Comparison of ENCODE assay signal across 13 cellular contexts in the genomic region with DNA sequence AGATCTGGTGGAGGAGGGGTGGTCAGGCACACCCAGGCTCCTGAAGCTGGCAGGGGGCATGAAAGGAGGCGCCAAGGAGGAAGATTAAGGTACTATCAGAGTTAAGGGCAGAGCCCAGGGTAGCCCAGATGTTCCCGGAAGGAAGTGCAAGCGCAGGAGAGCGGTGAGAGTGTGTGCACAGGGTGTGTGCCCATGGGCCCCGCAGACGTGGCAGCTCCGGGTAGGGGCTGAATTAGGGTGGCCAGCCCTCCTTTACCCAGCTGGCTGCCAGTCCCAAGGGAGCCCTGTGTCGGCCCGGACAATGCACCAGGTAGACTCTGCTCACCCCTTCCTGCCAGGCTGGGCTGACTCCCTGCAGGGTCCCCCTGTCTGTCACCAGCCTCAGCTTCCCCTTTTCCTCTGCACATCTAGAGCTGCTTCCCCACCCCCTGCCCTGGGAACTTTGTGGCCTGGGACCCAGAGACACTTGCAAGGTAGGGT. TPM values are rescaled to one million over a fixed set of nuclear protein-coding genes. Genes with fewer than 3 reads are reported as not detected.
A peak's percentile ranks its signal among the peaks of the same experiment; 100 is the strongest.
DNase-seq lines count a peak whose midpoint lies in the region; ATAC-seq and TF ChIP-seq lines count a peak whose summit lies in the region.
"Had no signal": no experiment of that assay in that cellular context is flagged by ENCODE, and none has a peak within 500 bp of the region (broad histone marks: within the 10 kb centered on the region; RNA-seq: fewer than 3 reads in every experiment).

Gene SMIM33 (plus strand): TSS at position 184 of the 480 bp plus-strand sequence. CDS start 118 bp downstream, at position 302.

- no peaks in the 10 kb centered on the region for H3K9me3 ChIP-seq in hepatocyte (ENCODE audit: low read depth)
- H3K9me3 ChIP-seq: esophagus muscularis mucosa had no signal

- POLR2A ChIA-PET in activated CD4-positive, alpha-beta memory T cell treated with anti-CD3 and anti-CD28 coated beads, Interleukin-2, amount 10 ng/mL, durations not matched to agents 7 days and 5 days (lab: Charles Lee) = interaction anchor here (0.9 to 5.8 kb wide), 19 partner anchors 8 to 174 kb away, joined by 3 to 63 read pairs (median 5); partner anchors contain the start of genes DNAJC18 and STING1
- POLR2A ChIA-PET in MCF 10A (lab: Yijun Ruan, JAX) = interaction anchor here (0.9 kb wide), 1 partner anchor 26 kb away, joined by 3 read pairs; no protein-coding TSS in a partner anchor

- H3K9me3 Mint-ChIP-seq in activated CD4-positive, alpha-beta memory T cell treated with anti-CD3 and anti-CD28 coated beads, Interleukin-2, amount 10 ng/mL, durations not matched to agents 7 days and 5 days = no peaks in the 10 kb centered on the region
- no peaks in the 10 kb centered on the region for H3K9me3 Mint-ChIP-seq in MCF 10A (ENCODE audit: unreplicated experiment)

- no peaks in the 10 kb centered on the region for H3K9me2 ChIP-seq in hepatocyte (replicated peaks; ENCODE audit: insufficient read depth)

- WGBS in hepatocyte (ENCODE audit: low lambda C conversion rate, missing lambda C conversion rate) = 85% methylated on average over 9 of the region's 9 CpGs

- CTCF ChIA-PET in activated CD4-positive, alpha-beta memory T cell treated with anti-CD3 and anti-CD28 coated beads, Interleukin-2, amount 10 ng/mL, durations not matched to agents 7 days and 5 days (lab: Charles Lee) = interaction anchor here (0.8 to 2.0 kb wide), 10 partner anchors 10 to 92 kb away, joined by 3 to 14 read pairs (median 4); partner anchors contain the start of gene STING1
- CTCF ChIA-PET in MCF 10A (lab: Yijun Ruan, JAX) = interaction anchor here (0.5 to 0.6 kb wide), 2 partner anchors 17 to 114 kb away, joined by 3 read pairs; no protein-coding TSS in a partner anchor

- no peaks in the 10 kb centered on the region for H3K27me3 Mint-ChIP-seq in activated CD4-positive, alpha-beta memory T cell treated with anti-CD3 and anti-CD28 coated beads, Interleukin-2, amount 10 ng/mL, durations not matched to agents 7 days and 5 days
- no peaks in the 10 kb centered on the region for H3K27me3 Mint-ChIP-seq in MCF 10A (ENCODE audit: insufficient read depth, unreplicated experiment)

- no peaks in the 10 kb centered on the region for H3K36me3 ChIP-seq in hepatocyte (replicated peaks; ENCODE audit: insufficient read depth, low read depth)

- H3K27me3 ChIP-seq in hepatocyte = no peaks in the 10 kb centered on the region
- H3K27me3 ChIP-seq: esophagus muscularis mucosa had no signal

- no peak within 1 kb of the TSS for H3K4me3 ChIP-seq in hepatocyte
- H3K4me3 ChIP-seq: esophagus muscularis mucosa had no signal

- H2AFZ ChIP-seq in hepatocyte = no peak within 1 kb of the TSS

- H3K4me2 ChIP-seq in hepatocyte = no peak within 1 kb of the TSS

- H3K79me2 ChIP-seq in hepatocyte = no peaks in the 10 kb centered on the region

- peak within 1 kb of the TSS; percentile 73 for H3K4me3 Mint-ChIP-seq in activated CD4-positive, alpha-beta memory T cell treated with anti-CD3 and anti-CD28 coated beads, Interleukin-2, amount 10 ng/mL, durations not matched to agents 7 days and 5 days
- no peak within 1 kb of the TSS for H3K4me3 Mint-ChIP-seq in MCF 10A (ENCODE audit: unreplicated experiment)

- BruUV-seq in MCF 10A (replicated peaks; lab: Mats Ljungman, UMichigan) = no TSS peak

- ATAC-seq in left colon = peak; percentile 86
- no peak for ATAC-seq in GM19035 (IDR thresholded peaks at IDR 0.05; ENCODE audit: unreplicated experiment)
- no peak for ATAC-seq in GM21528 (IDR thresholded peaks at IDR 0.05; ENCODE audit: low FRiP score, unreplicated experiment)

- TF ChIP-seq CTCF in MCF 10A (IDR thresholded peaks at IDR 0.05; ENCODE audit: unreplicated experiment) (no peak), hepatocyte (IDR thresholded peaks at IDR 0.05; ENCODE audit: poor library complexity) (no peak)

- DNase-seq in AML-193 (lab: John Stamatoyannopoulos, UW) (peak; percentile 43 to 46), Kasumi-1 (lab: John Stamatoyannopoulos, UW) (peak; percentile 79 to 80), left colon (peak; percentile 77 to 78), MCF 10A (ENCODE audit: unreplicated experiment) (no peak), hepatocyte (ENCODE audit: low spot score) (no peak)
- DNase-seq in activated CD4-positive, alpha-beta memory T cell treated with anti-CD3 and anti-CD28 coated beads, Interleukin-2, amount 10 ng/mL, durations not matched to agents 7 days and 5 days = peak; percentile 56
- DNase-seq: activated gamma-delta T cell had no signal

- H3K4me1 ChIP-seq in hepatocyte (ENCODE audit: insufficient read depth) = peaks cover 16% of the 10 kb centered on the region

- H3K27ac Mint-ChIP-seq in activated CD4-positive, alpha-beta memory T cell treated with anti-CD3 and anti-CD28 coated beads, Interleukin-2, amount 10 ng/mL, durations not matched to agents 7 days and 5 days = peak within 1 kb of the TSS; percentile 90
- no peak within 1 kb of the TSS for H3K27ac Mint-ChIP-seq in MCF 10A (ENCODE audit: low read depth, unreplicated experiment)

- no peak within 1 kb of the TSS for H3K27ac ChIP-seq in hepatocyte

- peaks cover 76% of the 10 kb centered on the region for H3K4me1 Mint-ChIP-seq in activated CD4-positive, alpha-beta memory T cell treated with anti-CD3 and anti-CD28 coated beads, Interleukin-2, amount 10 ng/mL, durations not matched to agents 7 days and 5 days
- peaks cover 15% of the 10 kb centered on the region for H3K4me1 Mint-ChIP-seq in MCF 10A (ENCODE audit: insufficient read depth, unreplicated experiment)

- no peaks in the 10 kb centered on the region for H4K20me1 ChIP-seq in hepatocyte (ENCODE audit: insufficient read depth, poor library complexity, severe bottlenecking)

- intact Hi-C loops in left colon (cut with DNase I, micrococcal nuclease) = no loop called here
- intact Hi-C loops in MCF 10A (cut with micrococcal nuclease) = no loop called here

- H3K36me3 Mint-ChIP-seq in activated CD4-positive, alpha-beta memory T cell treated with anti-CD3 and anti-CD28 coated beads, Interleukin-2, amount 10 ng/mL, durations not matched to agents 7 days and 5 days (ENCODE audit: low read depth) = peaks cover 25% of the 10 kb centered on the region
- no peaks in the 10 kb centered on the region for H3K36me3 Mint-ChIP-seq in MCF 10A (ENCODE audit: insufficient read depth, unreplicated experiment)

RNA-seq across cellular contexts. Expression of gene SMIM33, which starts in this region (rescaled TPM):
- 1 to 10 TPM; 2.0 to 2.3 TPM for total RNA-seq in activated CD4-positive, alpha-beta memory T cell treated with anti-CD3 and anti-CD28 coated beads, Interleukin-2, amount 10 ng/mL, durations not matched to agents 7 days and 5 days
- total RNA-seq in left colon = 1 to 10 TPM; 2.8 to 3.7 TPM
- total RNA-seq in MCF 10A (2022) = not detected in 2 replicates
- total RNA-seq in hepatocyte = not detected in 2 replicates
- polyA plus RNA-seq in hepatocyte = not detected in 2 replicates
- total RNA-seq: esophagus muscularis mucosa, RPMI7951 had no signal
- polyA plus RNA-seq: BJ, liver had no signal

Comparison
In these comparisons a context has a peak if more than half of its experiments do, and no peak if none do; other contexts are left out.
1. DNase-seq: peak in AML-193 (2 of 2), Kasumi-1 (2 of 2), activated CD4-positive, alpha-beta memory T cell treated with anti-CD3 and anti-CD28 coated beads, Interleukin-2, amount 10 ng/mL, durations not matched to agents 7 days and 5 days (single experiment) and left colon (2 of 2); none in MCF 10A (single experiment) and hepatocyte (single experiment).